ENCODE assay signal across 8 cellular contexts in genomic region chr10:22246680-22247391, GRCh38. TPM values are rescaled to one million over a fixed set of nuclear protein-coding genes. Genes with fewer than 3 reads are reported as not detected.
DNase-seq lines count a peak whose midpoint lies in the region; ATAC-seq and TF ChIP-seq lines count a peak whose summit lies in the region.

No MANE protein-coding gene starts in this region.

- H3K27me3 ChIP-seq in thyroid gland, result no peaks in the 10 kb centered on the region

- intact Hi-C loops in mucosa of descending colon (cut with DNase I, micrococcal nuclease), result no loop called here
- intact Hi-C loops in thyroid gland (cut with DNase I), result loop anchor here (10.0 kb wide), 2 partner anchors 58 to 242 kb away; partner anchors contain the start of gene DNAJC1
- intact Hi-C loops in lower leg skin (cut with DNase I; ENCODE audit: low total_unique reads), result no loop called here
- intact Hi-C loops in posterior cingulate gyrus (cut with DNase I), result no loop called here

- no peak overlapping the region for H3K27ac ChIP-seq in thyroid gland

- TF ChIP-seq CTCF in mucosa of descending colon (IDR thresholded peaks at IDR 0.05), result no peak
- no peak for TF ChIP-seq CTCF in thyroid gland (IDR thresholded peaks at IDR 0.05)
- no peak for TF ChIP-seq CTCF in lower leg skin (IDR thresholded peaks at IDR 0.05)

- in situ Hi-C loops in Caki2 (cut with HindIII; ENCODE audit: low pct_unique_long_range_greater_than_20kb, low sequenced_read_pairs), result no loop called here

- 75 to 86% methylated on average over 3 of the region's 3 CpGs for WGBS in thyroid gland, 2 donors
- WGBS in lower leg skin, 2 donors, result 70 to 76% methylated on average over 3 of the region's 3 CpGs

- H3K4me1 ChIP-seq in mucosa of descending colon (ENCODE audit: low read depth) (peaks cover 4% of the 10 kb centered on the region), thyroid gland (no peaks in the 10 kb centered on the region)

- H3K9me3 ChIP-seq in mucosa of descending colon, result no peaks in the 10 kb centered on the region
- no peaks in the 10 kb centered on the region for H3K9me3 ChIP-seq in thyroid gland

- H3K4me3 ChIP-seq in mucosa of descending colon (no peak overlapping the region), thyroid gland (replicated peaks in 1 of 3) (no peak overlapping the region), lower leg skin (ENCODE audit: low read depth, poor library complexity, severe bottlenecking) (no peak overlapping the region)

- peak; percentile 75 for DNase-seq in Caki2 (ENCODE audit: low read depth)
- DNase-seq in OCI-M1 (lab: John Stamatoyannopoulos, UW), result peak; percentile 24
- DNase-seq in amniotic epithelial cell (ENCODE audit: low read depth), result peak; percentile 100
- DNase-seq in mucosa of descending colon, result no peak
- no peak for DNase-seq in thyroid gland
- no peak for DNase-seq in lower leg skin (ENCODE audit: low spot score in 2 of 2)
- DNase-seq in posterior cingulate gyrus, result no peak
- DNase-seq in activated CD4-positive, CD25-positive, alpha-beta regulatory T cell treated with anti-CD3 and anti-CD28 coated beads, Interleukin-2, amount 50 U/mL, for 72 hours, result no peak

- TF ChIP-seq POLR2A in thyroid gland (IDR thresholded peaks at IDR 0.05) (no peak), lower leg skin (IDR thresholded peaks at IDR 0.05) (no peak)

- H3K36me3 ChIP-seq in mucosa of descending colon (ENCODE audit: low read depth) (no peaks in the 10 kb centered on the region), thyroid gland (no peaks in the 10 kb centered on the region)

- peak; percentile 20 for ATAC-seq in mucosa of descending colon

RNA-seq across cellular contexts. Expression of gene EBLN1, which starts 29.0 kb away (rescaled TPM):
- not detected in 2 replicates for total RNA-seq in Caki2 (2014; rRNA removed; shearing (Covaris generic); ENCODE audit: low replicate concordance)
- not detected for total RNA-seq in mucosa of descending colon
- not detected for total RNA-seq in thyroid gland
- not detected for total RNA-seq in lower leg skin

Comparison
In these comparisons a context has a peak if more than half of its experiments do, and no peak if none do; other contexts are left out.
1. DNase-seq: peak in Caki2 (single experiment), OCI-M1 (single experiment) and amniotic epithelial cell (single experiment); none in mucosa of descending colon (0 of 3), thyroid gland (0 of 2), lower leg skin (0 of 2), posterior cingulate gyrus (0 of 10) and activated CD4-positive, CD25-positive, alpha-beta regulatory T cell treated with anti-CD3 and anti-CD28 coated beads, Interleukin-2, amount 50 U/mL, for 72 hours (single experiment).